In genomic region chr4:92599044-92599443, GRCh38 we compare ENCODE assay signal across 17 cellular contexts.
A peak's percentile ranks its signal among the peaks of the same experiment; 100 is the strongest.
DNase-seq lines count a peak whose midpoint lies in the region; ATAC-seq, FAIRE-seq and TF ChIP-seq lines count a peak whose summit lies in the region.
"Had no signal": no experiment of that assay in that cellular context is flagged by ENCODE, and none has a peak within 500 bp of the region (broad histone marks: within the 10 kb centered on the region; RNA-seq: fewer than 3 reads in every experiment).

No MANE protein-coding gene starts in this region.

- H3K4me3 ChIP-seq in bronchial epithelial cell (ENCODE audit: low read depth, low read length): no peak overlapping the region
- H3K4me3 ChIP-seq: BLaER1 treated with 17β-estradiol and CSF1 and Interleukin-3, amounts not matched to agents 10 nM and 100 nM; SJSA1 had no signal

- DNase-seq in DMS53 (lab: John Stamatoyannopoulos, UW): peak; percentile 21
- no peak for DNase-seq in DMS53 treated with DMSO at 0.1 percent for 48 hours (lab: John Stamatoyannopoulos, UW; ENCODE audit: unreplicated experiment)
- DNase-seq in NCI-H226: peak; percentile 23
- peak; percentile 97 for DNase-seq in bronchial epithelial cell (ENCODE audit: low read depth)
- peak; percentile 9 for DNase-seq in renal cortical epithelial cell (ENCODE audit: low read depth)
- DNase-seq in GM20000 (ENCODE audit: low spot score): no peak
- DNase-seq in activated CD4-positive, alpha-beta T cell treated with anti-CD3 and anti-CD28 coated beads for 1 hour: no peak
- DNase-seq: DMS 273 treated with DMSO at 0.1 percent for 48 hours, EL, NCI-H1092, NCI-H187, NCI-H510A had no signal

- TF ChIP-seq CTCF in bronchial epithelial cell (IDR thresholded peaks at IDR 0.05; ENCODE audit: insufficient read depth, low read length, severe bottlenecking) (no peak), GM20000 (IDR thresholded peaks at IDR 0.05; ENCODE audit: extremely low read depth, missing control alignments) (no peak)

- no peak for ATAC-seq in HG02973 (IDR thresholded peaks at IDR 0.05; ENCODE audit: unreplicated experiment)
- ATAC-seq: HCT116 had no signal

- FAIRE-seq in bronchial epithelial cell (lab: Jason Lieb, UNC): no peak
- FAIRE-seq: HTR-8/SVneo had no signal

- no peaks in the 10 kb centered on the region for H3K27me3 ChIP-seq in bronchial epithelial cell (ENCODE audit: control insufficient read depth, insufficient read depth, low read length)
- H3K27me3 ChIP-seq: BLaER1 treated with 17β-estradiol and CSF1 and Interleukin-3, amounts not matched to agents 10 nM and 100 nM; SJSA1 had no signal

- H3K36me3 ChIP-seq in bronchial epithelial cell (ENCODE audit: control insufficient read depth, insufficient read depth, low read length): no peaks in the 10 kb centered on the region
- H3K36me3 ChIP-seq: BLaER1 treated with 17β-estradiol and CSF1 and Interleukin-3, amounts not matched to agents 10 nM and 100 nM; SJSA1 had no signal

Comparison
In these comparisons a context has a peak if more than half of its experiments do, and no peak if none do; other contexts are left out.
1. DNase-seq: peak in DMS53 (single experiment), NCI-H226 (single experiment), bronchial epithelial cell (single experiment) and renal cortical epithelial cell (single experiment); none in DMS53 treated with DMSO at 0.1 percent for 48 hours (single experiment), GM20000 (single experiment) and activated CD4-positive, alpha-beta T cell treated with anti-CD3 and anti-CD28 coated beads for 1 hour (single experiment).